In genomic region chr2:44361330-44362206, GRCh38 we compare ENCODE assay signal across 8 cellular contexts. TPM values are rescaled to one million over a fixed set of nuclear protein-coding genes. Genes with fewer than 3 reads are reported as not detected.
A peak's percentile ranks its signal among the peaks of the same experiment; 100 is the strongest.
DNase-seq lines count a peak whose midpoint lies in the region; ATAC-seq, FAIRE-seq and TF ChIP-seq lines count a peak whose summit lies in the region.

Gene CAMKMT, plus strand, starts transcription at chr2:44361947.
Gene PREPL, minus strand, starts transcription at chr2:44361494. Its CDS starts 15,152 bp downstream, at chr2:44346342.

- H3K9me3 ChIP-seq in pancreas (no peaks in the 10 kb centered on the region), tibial artery (no peaks in the 10 kb centered on the region)

- FAIRE-seq in pancreas (lab: Jason Lieb, UNC), result no peak

- intact Hi-C loops in Right ventricle myocardium superior (cut with DNase I) (no loop called here), pancreas (cut with DNase I) (no loop called here), tibial artery (cut with DNase I; ENCODE audit: low total_unique reads) (no loop called here)

- H3K36me3 ChIP-seq in pancreas (no peaks in the 10 kb centered on the region), tibial artery (no peaks in the 10 kb centered on the region)

- ATAC-seq in HG02759 (IDR thresholded peaks at IDR 0.05; ENCODE audit: unreplicated experiment) (peak; percentile 83), Right ventricle myocardium superior (ENCODE audit: poor library complexity) (peak; percentile 97), pancreas (peak; percentile 93 to 97 (median 95))

- DNase-seq in GM12865 (ENCODE audit: low read depth) (peak; percentile 99), NCI-H1417 (lab: John Stamatoyannopoulos, UW) (peak; percentile 99 to 100 (median 99)), SW 1271 (lab: John Stamatoyannopoulos, UW) (peak; percentile 89 to 98), Right ventricle myocardium superior (peak; percentile 98), pancreas (peak; percentile 96 to 99 (median 98)), tibial artery (peak; percentile 98 to 99)
- DNase-seq in activated naive CD8-positive, alpha-beta T cell treated with anti-CD3 and anti-CD28 coated beads, Interleukin-2, amount 50 U/mL, for 16 hours (ENCODE audit: low read depth, low spot score), result peak; percentile 98

- 0% methylated on average over 57 of the region's 57 CpGs for WGBS in pancreas, 2 donors

- no peaks in the 10 kb centered on the region for H3K27me3 ChIP-seq in pancreas
- no peaks in the 10 kb centered on the region for H3K27me3 ChIP-seq in tibial artery

- H3K4me3 ChIP-seq in GM12865 (ENCODE audit: low read depth, low read length), result peak within 1 kb of the TSS; percentile 85
- peak within 1 kb of the TSS; percentile 56 to 80 (median 72) for H3K4me3 ChIP-seq in pancreas
- peak within 1 kb of the TSS; percentile 85 to 91 for H3K4me3 ChIP-seq in tibial artery

- TF ChIP-seq CTCF in GM12865 (IDR thresholded peaks at IDR 0.05; ENCODE audit: insufficient read depth, low read depth, low read length, missing control alignments) (no peak), pancreas (IDR thresholded peaks at IDR 0.05) (no peak), tibial artery (IDR thresholded peaks at IDR 0.05) (peak in 1 of 2 experiments; percentile 6)

- H3K27ac ChIP-seq in pancreas, result peak within 1 kb of the TSS; percentile 93 to 96 (median 94)
- peak within 1 kb of the TSS; percentile 95 to 97 for H3K27ac ChIP-seq in tibial artery

- H3K4me1 ChIP-seq in pancreas, result peaks cover 0 to 28% (median 0%) of the 10 kb centered on the region in 3 donors
- H3K4me1 ChIP-seq in tibial artery, result peaks cover 0 to 46% (median 22%) of the 10 kb centered on the region in 4 donors

RNA-seq across cellular contexts. Expression of gene CAMKMT, which starts in this region (rescaled TPM):
- total RNA-seq in Right ventricle myocardium superior, result 5.1 TPM
- 10 to 100 TPM in 1 of 6 donors, 1 to 10 TPM in 5; 7.3 to 11.9 (median 9.2) TPM for total RNA-seq in pancreas
- 1 to 10 TPM; 4.6 to 6.4 TPM for polyA plus RNA-seq in pancreas

RNA-seq across cellular contexts. Expression of gene PREPL, which starts in this region (rescaled TPM):
- total RNA-seq in Right ventricle myocardium superior (72.0 TPM), pancreas (10 to 100 TPM; 11.9 to 32.2 (median 18.5) TPM)
- polyA plus RNA-seq in pancreas, result 10 to 100 TPM in 1 of 2 donors, 1 to 10 TPM in 1; 5.5 to 23.5 TPM

Comparison
In these comparisons a context has a peak if more than half of its experiments do, and no peak if none do; other contexts are left out.
1. Peak in every context shown above with its lines: DNase-seq, ATAC-seq, H3K4me3 ChIP-seq and H3K27ac ChIP-seq.